ENCODE assay signal across 22 cellular contexts in genomic region chr22:22558071-22558971, GRCh38. TPM values are rescaled to one million over a fixed set of nuclear protein-coding genes. Genes with fewer than 3 reads are reported as not detected.
DNase-seq lines count a peak whose midpoint lies in the region; ATAC-seq and TF ChIP-seq lines count a peak whose summit lies in the region.
"Had no signal": no experiment of that assay in that cellular context is flagged by ENCODE, and none has a peak within 500 bp of the region (broad histone marks: within the 10 kb centered on the region; RNA-seq: fewer than 3 reads in every experiment).

No MANE protein-coding gene starts in this region.

- H4K20me1 ChIP-seq in BLaER1 (no peaks in the 10 kb centered on the region), GM23338 (replicated peaks; ENCODE audit: insufficient read depth) (no peaks in the 10 kb centered on the region)

- H3K4me3 Mint-ChIP-seq in GM23338, result no peak overlapping the region
- H3K4me3 Mint-ChIP-seq: activated CD8-positive, alpha-beta memory T cell treated with anti-CD3 and anti-CD28 coated beads, Interleukin-2, amount 10 ng/mL, durations not matched to agents 7 days and 5 days; activated naive CD8-positive, alpha-beta T cell treated with anti-CD3 and anti-CD28 coated beads, Interleukin-2, amount 50 U/mL, for 24 hours; activated T-helper 17 cell treated with anti-CD3 and anti-CD28 coated beads, Interleukin-2, amount 50 U/mL, for 72 hours; dendritic cell treated with granulocyte-macrophage colony-stimulating factor and Interleukin-4, amounts not matched to agents 40 ng/mL and 50 ng/mL, for 4 days; T-helper 2 cell treated with Interferon-gamma antibody and Interleukin-4, amounts not matched to agents 5 μg/mL and 100 μg/mL, for 36 hours had no signal

- H3K9me3 ChIP-seq in BLaER1, result peaks cover 9% of the 10 kb centered on the region
- no peaks in the 10 kb centered on the region for H3K9me3 ChIP-seq in WERI-Rb-1 (ENCODE audit: severe bottlenecking)
- H3K9me3 ChIP-seq: vagina had no signal

- ATAC-seq in GM23338, result no peak
- ATAC-seq in GM18868 (IDR thresholded peaks at IDR 0.05; ENCODE audit: unreplicated experiment), result no peak

- no peaks in the 10 kb centered on the region for H3F3A ChIP-seq in GM23338 (replicated peaks; ENCODE audit: low read depth)

- no peak overlapping the region for H3K27ac ChIP-seq in BLaER1
- H3K27ac ChIP-seq in GM23338 (ENCODE audit: low read depth), result no peak overlapping the region
- H3K27ac ChIP-seq in WERI-Rb-1, result peak overlapping the region; percentile 17
- H3K27ac ChIP-seq: epithelial cell of prostate, vagina had no signal

- H3K4me2 ChIP-seq in BLaER1, result peak overlapping the region; percentile 64
- H3K4me2 ChIP-seq in GM23338, result no peak overlapping the region
- H3K4me2 ChIP-seq: smooth muscle cell had no signal

- peak; percentile 57 for DNase-seq in GM23338 (ENCODE audit: low spot score)
- DNase-seq in NCI-H82 (lab: John Stamatoyannopoulos, UW), result peak; percentile 92
- no peak for DNase-seq in WERI-Rb-1
- no peak for DNase-seq in G401 (ENCODE audit: low spot score)
- DNase-seq in stimulated activated CD4-positive, alpha-beta T cell treated with anti-CD3 and anti-CD28 coated beads, Interleukin-2, amount 100 ng/mL, for 48 hours, result no peak
- DNase-seq in NCI-H146 treated with DMSO at 0.1 percent for 48 hours (lab: John Stamatoyannopoulos, UW; ENCODE audit: unreplicated experiment), result no peak
- DNase-seq: foreskin melanocyte had no signal

- in situ Hi-C loops in G401 (cut with HindIII; ENCODE audit: low sequenced_read_pairs), result no loop called here

- no peaks in the 10 kb centered on the region for H3K79me2 ChIP-seq in GM23338 (replicated peaks; ENCODE audit: insufficient read depth)

- H3K4me3 ChIP-seq in BLaER1 (no peak overlapping the region), GM23338 (no peak overlapping the region), WERI-Rb-1 (ENCODE audit: low read depth, low read length) (peak overlapping the region; percentile 40)
- H3K4me3 ChIP-seq: smooth muscle cell, vagina had no signal

- H3K27me3 Mint-ChIP-seq in GM23338 (ENCODE audit: insufficient read depth, low read depth, poor library complexity), result peaks cover 73% of the 10 kb centered on the region
- H3K27me3 Mint-ChIP-seq: activated naive CD8-positive, alpha-beta T cell treated with anti-CD3 and anti-CD28 coated beads, Interleukin-2, amount 50 U/mL, for 24 hours had no signal

- peaks cover 8% of the 10 kb centered on the region; the same call in 2 of the 3 replicates for H3K36me3 Mint-ChIP-seq in GM23338 (ENCODE audit: low read depth)
- H3K36me3 Mint-ChIP-seq: activated CD8-positive, alpha-beta memory T cell treated with anti-CD3 and anti-CD28 coated beads, Interleukin-2, amount 10 ng/mL, durations not matched to agents 7 days and 5 days; memory B cell; naive B cell had no signal

- H3K4me1 ChIP-seq in BLaER1 (peaks cover 15% of the 10 kb centered on the region), GM23338 (ENCODE audit: insufficient read depth) (no peaks in the 10 kb centered on the region)
- H3K4me1 ChIP-seq: vagina had no signal

- H3K27ac Mint-ChIP-seq in GM23338, result no peak overlapping the region
- H3K27ac Mint-ChIP-seq: activated CD8-positive, alpha-beta memory T cell treated with anti-CD3 and anti-CD28 coated beads, Interleukin-2, amount 10 ng/mL, durations not matched to agents 7 days and 5 days; activated naive CD8-positive, alpha-beta T cell treated with anti-CD3 and anti-CD28 coated beads, Interleukin-2, amount 50 U/mL, for 24 hours; activated T-helper 17 cell treated with anti-CD3 and anti-CD28 coated beads, Interleukin-2, amount 50 U/mL, for 72 hours; dendritic cell treated with granulocyte-macrophage colony-stimulating factor and Interleukin-4, amounts not matched to agents 40 ng/mL and 50 ng/mL, for 4 days; memory B cell had no signal

- H3K36me3 ChIP-seq in BLaER1, result no peaks in the 10 kb centered on the region
- no peaks in the 10 kb centered on the region for H3K36me3 ChIP-seq in GM23338 (ENCODE audit: insufficient read depth)
- H3K36me3 ChIP-seq in WERI-Rb-1, result no peaks in the 10 kb centered on the region
- H3K36me3 ChIP-seq: vagina had no signal

- TF ChIP-seq CTCF in GM23338 (conservative IDR thresholded peaks at IDR 0.05; ENCODE audit: low read depth in 2 of 2) (no peak), WERI-Rb-1 (IDR thresholded peaks at IDR 0.05; ENCODE audit: low read depth, low read length) (no peak)

- no peak overlapping the region for H3K9ac ChIP-seq in BLaER1

- H3K9me3 Mint-ChIP-seq in GM23338, result peaks cover 32% of the 10 kb centered on the region
- H3K9me3 Mint-ChIP-seq: activated naive CD8-positive, alpha-beta T cell treated with anti-CD3 and anti-CD28 coated beads, Interleukin-2, amount 50 U/mL, for 24 hours; activated T-helper 17 cell treated with anti-CD3 and anti-CD28 coated beads, Interleukin-2, amount 50 U/mL, for 72 hours; dendritic cell treated with granulocyte-macrophage colony-stimulating factor and Interleukin-4, amounts not matched to agents 40 ng/mL and 50 ng/mL, for 4 days; memory B cell; naive B cell; T-helper 2 cell treated with Interferon-gamma antibody and Interleukin-4, amounts not matched to agents 5 μg/mL and 100 μg/mL, for 36 hours had no signal

- no peak overlapping the region for H2AFZ ChIP-seq in GM23338

- H3K4me1 Mint-ChIP-seq in GM23338, result no peaks in the 10 kb centered on the region; the same call in 2 of the 3 replicates
- H3K4me1 Mint-ChIP-seq: activated T-helper 17 cell treated with anti-CD3 and anti-CD28 coated beads, Interleukin-2, amount 50 U/mL, for 72 hours had no signal

- H3K27me3 ChIP-seq in BLaER1 (no peaks in the 10 kb centered on the region), GM23338 (ENCODE audit: insufficient read depth) (peaks cover 81% of the 10 kb centered on the region), WERI-Rb-1 (ENCODE audit: insufficient read depth, low read depth, severe bottlenecking) (no peaks in the 10 kb centered on the region)
- H3K27me3 ChIP-seq: vagina had no signal

- H3K9me2 ChIP-seq in GM23338 (ENCODE audit: insufficient read depth), result no peaks in the 10 kb centered on the region

TF ChIP-seq in GM23338, 12 proteins besides CTCF, POLR2A, EP300 and RAD21 (continues in another document):
- TF ChIP-seq ZNF114 (CRISPR knock-in tag; IDR thresholded peaks at IDR 0.05) (no peak), STAT1 (IDR thresholded peaks at IDR 0.05; ENCODE audit: unreplicated experiment) (no peak), POLR2AphosphoS5 (IDR thresholded peaks at IDR 0.05; ENCODE audit: low read depth) (no peak), EZH2 (IDR thresholded peaks at IDR 0.05; ENCODE audit: low read depth, unreplicated experiment) (no peak), REST (IDR thresholded peaks at IDR 0.05; ENCODE audit: unreplicated experiment) (no peak), ZNF331 (CRISPR knock-in tag; IDR thresholded peaks at IDR 0.05; ENCODE audit: low read depth) (no peak), EZH2phosphoT487 (IDR thresholded peaks at IDR 0.05; ENCODE audit: unreplicated experiment) (no peak), JUNB (IDR thresholded peaks at IDR 0.05; ENCODE audit: unreplicated experiment) (no peak)

RNA-seq across cellular contexts. Expression of gene PRAME, which starts 0.7 kb away (rescaled TPM):
- total RNA-seq in GM23338 (2014; rRNA removed; shearing (Covaris generic)), result not detected in 2 replicates
- not detected in 2 replicates for polyA plus RNA-seq in GM23338 (2016; fragmentation: Nextera tagmentation; extraction: Ambion mirVana)
- total RNA-seq in G401 (2014; rRNA removed; shearing (Covaris generic)), result 2.6 and 11.8 TPM in 2 replicates
- total RNA-seq: activated CD8-positive, alpha-beta memory T cell treated with anti-CD3 and anti-CD28 coated beads, Interleukin-2, amount 10 ng/mL, durations not matched to agents 7 days and 5 days; activated T-helper 17 cell treated with anti-CD3 and anti-CD28 coated beads, Interleukin-2, amount 50 U/mL, for 72 hours; bronchial epithelial cell; pulmonary artery endothelial cell; smooth muscle cell; subcutaneous adipose tissue; vagina had no signal
- polyA plus RNA-seq: smooth muscle cell had no signal

RNA-seq across cellular contexts. Expression of gene ZNF280A, which starts 38.3 kb away (rescaled TPM):
- not detected in 2 replicates for total RNA-seq in GM23338 (2014; rRNA removed; shearing (Covaris generic))
- polyA plus RNA-seq in GM23338 (2016; fragmentation: Nextera tagmentation; extraction: Ambion mirVana), result not detected in 2 replicates
- total RNA-seq in G401 (2014; rRNA removed; shearing (Covaris generic)), result 0.68 and 0.98 TPM in 2 replicates
- total RNA-seq: activated CD8-positive, alpha-beta memory T cell treated with anti-CD3 and anti-CD28 coated beads, Interleukin-2, amount 10 ng/mL, durations not matched to agents 7 days and 5 days; activated T-helper 17 cell treated with anti-CD3 and anti-CD28 coated beads, Interleukin-2, amount 50 U/mL, for 72 hours; bronchial epithelial cell; pulmonary artery endothelial cell; smooth muscle cell; subcutaneous adipose tissue; vagina had no signal

RNA-seq across cellular contexts. Expression of gene ZNF280B, which starts 49.8 kb away (rescaled TPM):
- total RNA-seq in GM23338 (2014; rRNA removed; shearing (Covaris generic)), result 5.7 and 6.7 TPM in 2 replicates
- 5.3 and 5.5 TPM in 2 replicates for polyA plus RNA-seq in GM23338 (2016; fragmentation: Nextera tagmentation; extraction: Ambion mirVana)
- total RNA-seq in G401 (2014; rRNA removed; shearing (Covaris generic)), result 0.49 and 2.0 TPM in 2 replicates

Comparison
In these comparisons a context has a peak if more than half of its experiments do, and no peak if none do; other contexts are left out.
1. DNase-seq: peak in GM23338 (single experiment) and NCI-H82 (single experiment); none in WERI-Rb-1 (single experiment), G401 (single experiment), stimulated activated CD4-positive, alpha-beta T cell treated with anti-CD3 and anti-CD28 coated beads, Interleukin-2, amount 100 ng/mL, for 48 hours (0 of 2) and NCI-H146 treated with DMSO at 0.1 percent for 48 hours (single experiment).